9 cellular contexts compared by ENCODE assay signal in genomic region chr6:5259428-5259827, GRCh38. TPM values are rescaled to one million over a fixed set of nuclear protein-coding genes. Genes with fewer than 3 reads are reported as not detected.
DNase-seq lines count a peak whose midpoint lies in the region; ATAC-seq, FAIRE-seq and TF ChIP-seq lines count a peak whose summit lies in the region.
"Had no signal": no experiment of that assay in that cellular context is flagged by ENCODE, and none has a peak within 500 bp of the region (broad histone marks: within the 10 kb centered on the region; RNA-seq: fewer than 3 reads in every experiment).

No MANE protein-coding gene starts in this region.

- no TSS peak for BruUV-seq in GM12878 (replicated peaks; lab: Mats Ljungman, UMichigan)

- no peak for TF ChIP-seq RAD21 in GM12878 (IDR thresholded peaks at IDR 0.05; ENCODE audit: insufficient read depth, low read depth, low read length)

- no peak for ATAC-seq in GM12878

- in situ Hi-C loops in GM12878 (cut with MboI): no loop called here

- intact Hi-C loops in GM12878 (cut with micrococcal nuclease; ENCODE audit: unreplicated experiment): no loop called here

- WGBS in GM12878 (ENCODE audit: insufficient coverage, insufficient replicate concordance, low lambda C conversion rate, missing lambda C conversion rate): 64% methylated on average over 3 of the region's 3 CpGs

- SMC1A ChIA-PET in GM12878 (lab: Charles Lee; ENCODE audit: uncharacterized antibody, unreplicated experiment): interaction anchor here (1.2 to 2.7 kb wide), 4 partner anchors 12 to 85 kb away, joined by 3 to 12 read pairs (median 6); no protein-coding TSS in a partner anchor

- H3K4me2 ChIP-seq in GM12878 (ENCODE audit: control insufficient read depth, insufficient read depth): peak overlapping the region; percentile 70

- DNase-seq in AG04449 (ENCODE audit: low read depth, low spot score) (no peak), GM12878 (ENCODE audit: low read depth, low spot score) (no peak), NCI-H1436 (lab: John Stamatoyannopoulos, UW) (no peak), MV-4-11 (lab: John Stamatoyannopoulos, UW) (no peak), C1 segment of cervical spinal cord (lab: John Stamatoyannopoulos, UW) (no peak), H7 (no peak)
- DNase-seq: GDM1 had no signal

- H3K9me3 ChIP-seq in HEK293 (ENCODE audit: control insufficient read depth, insufficient read depth, low read depth, low read length): no peaks in the 10 kb centered on the region
- H3K9me3 ChIP-seq in GM12878 (replicated peaks; ENCODE audit: control insufficient read depth, insufficient read depth, low read length): no peaks in the 10 kb centered on the region; the same call in 2 of the 3 replicates
- no peaks in the 10 kb centered on the region for H3K9me3 ChIP-seq in muscle layer of duodenum (ENCODE audit: control insufficient read depth in 1 of 2, low read length in 2 of 2)

- H3K4me3 ChIP-seq in AG04449 (ENCODE audit: low read depth, low read length) (peak overlapping the region; percentile 94), HEK293 (ENCODE audit: low read depth, low read length) (0 out of 2 replicates have a peak overlapping the region, but pooled peaks have one; percentile 1), GM12878 (peak overlapping the region; percentile 90), muscle layer of duodenum (ENCODE audit: low read depth in 1 of 2, low read length in 2 of 2) (peak overlapping the region; percentile 90 to 99), H7 (ENCODE audit: insufficient read depth, low read depth, low read length) (no peak overlapping the region)

- H3K27me3 ChIP-seq in GM12878 (replicated peaks in 1 of 2; ENCODE audit: control insufficient read depth in 2 of 2, insufficient read depth in 2 of 2, low read length in 1 of 2): no peaks in the 10 kb centered on the region
- no peaks in the 10 kb centered on the region for H3K27me3 ChIP-seq in muscle layer of duodenum (ENCODE audit: low read depth, low read length)
- H3K27me3 ChIP-seq in H7 (ENCODE audit: control insufficient read depth, insufficient read depth, low read length): no peaks in the 10 kb centered on the region

- H3K36me3 ChIP-seq in HEK293 (ENCODE audit: control insufficient read depth in 2 of 2, insufficient read depth in 1 of 2, low read length in 2 of 2) (peaks cover 0 to 14% of the 10 kb centered on the region in 2 experiments; a peak in 2 of 3 replicates), GM12878 (ENCODE audit: control insufficient read depth in 2 of 2, insufficient read depth in 2 of 2, low read length in 1 of 2) (no peaks in the 10 kb centered on the region; a peak in 1 of 4 replicates), muscle layer of duodenum (ENCODE audit: control insufficient read depth in 1 of 2, insufficient read depth in 2 of 2, low read length in 2 of 2) (peaks cover 0 to 6% of the 10 kb centered on the region in 2 donors), H7 (replicated peaks; ENCODE audit: control insufficient read depth, insufficient read depth, low read length) (no peaks in the 10 kb centered on the region)

- POLR2A ChIA-PET in AG04449 (lab: Yijun Ruan, JAX) (no interaction called here), HEK293 (lab: Yijun Ruan, JAX) (no interaction called here), GM12878 (lab: Charles Lee) (interaction anchor here (1.1 kb wide), 1 partner anchor 120 kb away, joined by 3 read pairs; no protein-coding TSS in a partner anchor)

- CTCF ChIA-PET in AG04449 (lab: Yijun Ruan, JAX): interaction anchor here (1.6 to 2.8 kb wide), 2 partner anchors 11 to 115 kb away, joined by 6 to 17 read pairs; no protein-coding TSS in a partner anchor
- CTCF ChIA-PET in HEK293 (lab: Yijun Ruan, JAX): interaction anchor here (0.9 to 1.2 kb wide), 2 partner anchors 44 to 116 kb away, joined by 3 to 6 read pairs; no protein-coding TSS in a partner anchor
- CTCF ChIA-PET in GM12878 (lab: Yijun Ruan, JAX): interaction anchor here (0.8 to 2.3 kb wide), 4 partner anchors 18 to 121 kb away, joined by 3 to 9 read pairs (median 4); no protein-coding TSS in a partner anchor

- TF ChIP-seq POLR2A in GM12878 (IDR thresholded peaks at IDR 0.05; ENCODE audit: low read depth, low read length): no peak

- no peak for TF ChIP-seq CTCF in AG04449 (IDR thresholded peaks at IDR 0.05; ENCODE audit: insufficient read depth, low read length, missing control alignments)
- TF ChIP-seq CTCF in HEK293 (tag by site-specific recombination; IDR thresholded peaks at IDR 0.05): no peak
- TF ChIP-seq CTCF in GM12878 (IDR thresholded peaks at IDR 0.05 in 2 of 3, conservative IDR thresholded peaks at IDR 0.05 in 1 of 3; ENCODE audit: control insufficient read depth in 2 of 3, extremely low read depth in 1 of 3, insufficient read depth in 1 of 3, low read depth in 3 of 3, low read length in 3 of 3): no peak

- H3K27ac ChIP-seq in HEK293 (ENCODE audit: extremely low read depth, low read depth, low read length) (no peak overlapping the region), GM12878 (ENCODE audit: control insufficient read depth, insufficient read depth) (no peak overlapping the region), muscle layer of duodenum (ENCODE audit: low read length) (no peak overlapping the region)

- RAD21 ChIA-PET in GM12878 (lab: Charles Lee; ENCODE audit: unreplicated experiment): no interaction called here

- TF ChIP-seq EP300 in GM12878 (IDR thresholded peaks at IDR 0.05; ENCODE audit: borderline replicate concordance in 1 of 2, control insufficient read depth in 1 of 2, low read depth in 2 of 2, low read length in 2 of 2): no peak

- H3K4me1 ChIP-seq in HEK293 (ENCODE audit: control insufficient read depth, insufficient read depth, low read length): peaks cover 5% of the 10 kb centered on the region
- peaks cover 8% of the 10 kb centered on the region; the same call in 1 of the 2 replicates for H3K4me1 ChIP-seq in GM12878 (ENCODE audit: control insufficient read depth, insufficient read depth, low read length)
- H3K4me1 ChIP-seq in muscle layer of duodenum (ENCODE audit: control insufficient read depth in 1 of 2, insufficient read depth in 2 of 2, low read length in 2 of 2): peaks cover 0 to 27% of the 10 kb centered on the region in 2 donors

- no peak overlapping the region for H2AFZ ChIP-seq in GM12878 (ENCODE audit: control insufficient read depth, low read depth, low read length)

- H4K20me1 ChIP-seq in GM12878 (ENCODE audit: control insufficient read depth, insufficient read depth): no peaks in the 10 kb centered on the region

- H3K9ac ChIP-seq in GM12878 (ENCODE audit: control insufficient read depth, insufficient read depth, low read length): peak overlapping the region; percentile 65

- FAIRE-seq in GM12878 (lab: Jason Lieb, UNC): no peak

- peaks cover 33% of the 10 kb centered on the region for H3K79me2 ChIP-seq in GM12878 (ENCODE audit: control insufficient read depth, insufficient read depth, low read length)

TF ChIP-seq in HEK293, 187 proteins besides CTCF, POLR2A, EP300 and RAD21 (continues in another document):
- TF ChIP-seq ZNF350 (tag by site-specific recombination; IDR thresholded peaks at IDR 0.05): no peak

RNA-seq across cellular contexts. Expression of gene LYRM4, which starts 1.3 kb away (rescaled TPM):
- total RNA-seq in GM12878 (2013; cell fraction: nucleolus; rRNA removed): 18.2 TPM in 2 replicates
- total RNA-seq in GM12878 (2014; rRNA removed) (38.4 and 38.6 TPM in 2 replicates), GM12878 (2014; rRNA removed; fragmentation: Illumina TruSeq; extraction: Trizol) (32.7 and 32.9 TPM in 2 replicates), GM12878 (2021) (43.7 and 44.3 TPM in 2 replicates)
- 30.2 TPM for polyA plus RNA-seq in GM12878 (2011; ENCODE audit: low read depth)
- polyA plus RNA-seq in GM12878 (2011; rRNA removed) (38.0 and 45.4 TPM in 2 replicates), GM12878 (2014; fragmentation: Illumina TruSeq; extraction: Trizol) (36.5 and 44.2 TPM in 2 replicates), GM12878 (2014; fragmentation: Nextera tagmentation; extraction: Ambion mirVana) (10 to 100 TPM; 65.6 to 66.8 TPM), GM12878 (2014; rRNA removed) (28.5 and 36.3 TPM in 2 replicates), GM12878 (2016; fragmentation: Nextera tagmentation; extraction: Ambion mirVana) (10 to 100 TPM; 56.5 to 58.7 TPM)
- 35.2 and 42.7 TPM in 2 replicates for polyA plus RNA-seq in GM12878 (2011; cell fraction: cytosol; rRNA removed)
- 11.0 and 12.8 TPM in 2 replicates for polyA plus RNA-seq in GM12878 (2011; cell fraction: nucleus; rRNA removed)
- 28.3 and 30.5 TPM in 2 replicates for polyA plus RNA-seq in GM12878 (2012)
- 15.7 and 17.5 TPM in 2 replicates for polyA minus RNA-seq in GM12878 (2011; rRNA and poly(A)+ RNA removed)
- polyA minus RNA-seq in GM12878 (2011; cell fraction: cytosol; rRNA and poly(A)+ RNA removed): 9.4 and 11.0 TPM in 2 replicates
- polyA minus RNA-seq in GM12878 (2011; cell fraction: nucleus; rRNA and poly(A)+ RNA removed): 3.9 and 8.4 TPM in 2 replicates
- total RNA-seq in H7 (2014; rRNA removed; shearing (Covaris generic)): 45.6 and 49.5 TPM in 2 replicates

RNA-seq across cellular contexts. Expression of gene FARS2, which starts 1.9 kb away (rescaled TPM):
- total RNA-seq in GM12878 (2013; cell fraction: nucleolus; rRNA removed): 68.7 and 84.2 TPM in 2 replicates
- total RNA-seq in GM12878 (2014; rRNA removed) (25.0 and 28.7 TPM in 2 replicates), GM12878 (2014; rRNA removed; fragmentation: Illumina TruSeq; extraction: Trizol) (24.6 and 25.1 TPM in 2 replicates), GM12878 (2021) (23.4 and 26.1 TPM in 2 replicates)
- polyA plus RNA-seq in GM12878 (2011; ENCODE audit: low read depth): 9.9 TPM
- polyA plus RNA-seq in GM12878 (2011; rRNA removed) (18.3 and 22.7 TPM in 2 replicates), GM12878 (2014; fragmentation: Illumina TruSeq; extraction: Trizol) (15.2 and 23.8 TPM in 2 replicates), GM12878 (2014; fragmentation: Nextera tagmentation; extraction: Ambion mirVana) (10 to 100 TPM; 35.1 to 46.7 TPM), GM12878 (2014; rRNA removed) (16.8 and 20.1 TPM in 2 replicates), GM12878 (2016; fragmentation: Nextera tagmentation; extraction: Ambion mirVana) (10 to 100 TPM; 33.7 to 34.9 TPM)
- polyA plus RNA-seq in GM12878 (2011; cell fraction: cytosol; rRNA removed): 19.1 and 22.5 TPM in 2 replicates
- 13.8 and 16.8 TPM in 2 replicates for polyA plus RNA-seq in GM12878 (2011; cell fraction: nucleus; rRNA removed)
- 10.4 and 12.4 TPM in 2 replicates for polyA plus RNA-seq in GM12878 (2012)
- 39.5 and 51.7 TPM in 2 replicates for polyA minus RNA-seq in GM12878 (2011; rRNA and poly(A)+ RNA removed)
- polyA minus RNA-seq in GM12878 (2011; cell fraction: cytosol; rRNA and poly(A)+ RNA removed): 7.9 and 9.4 TPM in 2 replicates
- polyA minus RNA-seq in GM12878 (2011; cell fraction: nucleus; rRNA and poly(A)+ RNA removed): 42.7 and 79.4 TPM in 2 replicates
- 21.2 and 27.1 TPM in 2 replicates for total RNA-seq in H7 (2014; rRNA removed; shearing (Covaris generic))
